8 cellular contexts compared by ENCODE assay signal in the genomic region with DNA sequence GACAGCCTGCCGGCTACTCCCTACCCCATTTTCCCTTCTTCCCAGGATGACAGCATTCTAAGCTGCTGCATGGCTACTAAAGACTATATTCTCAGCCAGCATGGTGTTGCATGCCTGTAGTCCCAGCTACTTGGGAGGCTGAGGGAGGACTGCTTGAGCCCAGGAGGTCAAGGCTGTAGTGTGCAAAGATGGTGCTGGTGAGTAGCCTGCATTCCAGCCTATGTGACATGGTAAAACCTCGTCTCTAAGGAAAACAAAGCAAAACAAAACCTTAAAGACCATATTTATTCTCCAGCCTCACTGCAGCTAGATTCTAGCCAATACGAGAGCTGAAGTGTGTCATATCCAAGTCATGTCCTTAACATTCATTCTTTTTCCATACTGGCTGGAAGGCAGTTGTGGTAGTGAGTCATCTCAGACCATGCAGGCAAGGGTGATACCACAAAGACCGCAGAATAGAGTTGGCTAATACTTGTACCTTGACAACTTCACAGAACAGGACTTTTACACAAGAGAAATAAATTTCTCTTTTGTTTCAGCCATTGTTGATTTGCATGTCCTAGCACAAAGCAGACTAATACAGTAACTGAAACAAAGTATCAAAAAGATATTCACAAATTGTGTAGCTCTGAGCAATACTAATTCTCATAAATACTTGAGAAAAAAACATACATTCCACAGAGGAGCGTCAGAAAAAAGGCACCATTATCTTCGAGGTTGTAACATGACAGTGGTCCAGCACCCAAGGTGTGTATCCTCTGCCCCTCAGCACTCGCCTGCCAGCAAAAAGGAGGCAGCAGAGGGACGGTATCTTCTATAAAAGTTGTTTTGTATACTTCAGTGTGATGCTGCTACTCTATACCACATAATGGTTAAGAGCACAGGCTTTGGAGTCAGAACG. TPM values are rescaled to one million over a fixed set of nuclear protein-coding genes. Genes with fewer than 3 reads are reported as not detected.
DNase-seq lines count a peak whose midpoint lies in the region; ATAC-seq and TF ChIP-seq lines count a peak whose summit lies in the region.

No MANE protein-coding gene starts in this region.

- no peaks in the 10 kb centered on the region for H3K9me3 ChIP-seq in SJCRH30 (replicated peaks)

- H3K27ac ChIP-seq in SJCRH30, result peak overlapping the region; percentile 49

- ATAC-seq in HG03045 (IDR thresholded peaks at IDR 0.05; ENCODE audit: unreplicated experiment), result peak; percentile 79
- ATAC-seq in natural killer cell treated with Interleukin-12 subunit alpha and Interleukin-12 subunit beta and Interleukin-15 and Interleukin-18, amount 100 ng/mL, for 72 hours, result peak; percentile 95 to 96

- no peaks in the 10 kb centered on the region for H3K27me3 Mint-ChIP-seq in chondrocyte (ENCODE audit: low read depth)
- no peaks in the 10 kb centered on the region for H3K27me3 Mint-ChIP-seq in natural killer cell treated with Interleukin-12 subunit alpha and Interleukin-12 subunit beta and Interleukin-15 and Interleukin-18, amount 100 ng/mL, for 72 hours
- no peaks in the 10 kb centered on the region for H3K27me3 Mint-ChIP-seq in glutamatergic neuron (ENCODE audit: unreplicated experiment)

- H3K27me3 ChIP-seq in SJCRH30, result no peaks in the 10 kb centered on the region

- DNase-seq in activated CD8-positive, alpha-beta memory T cell treated with anti-CD3 and anti-CD28 coated beads for 24 hours, result peak; percentile 57
- DNase-seq in activated CD8-positive, alpha-beta memory T cell treated with anti-CD3 and anti-CD28 coated beads, Interleukin-2, amount 50 U/mL, for 4 hours, result no peak
- DNase-seq in SJCRH30 (peak; percentile 7 to 44), chondrocyte (ENCODE audit: low spot score) (no peak), DMS79 treated with DMSO at 0.1 percent for 48 hours (lab: John Stamatoyannopoulos, UW) (no peak), glutamatergic neuron (no peak)
- peak; percentile 77 for DNase-seq in natural killer cell treated with Interleukin-12 subunit alpha and Interleukin-12 subunit beta and Interleukin-15 and Interleukin-18, amount 100 ng/mL, for 72 hours (ENCODE audit: low spot score)

- no peaks in the 10 kb centered on the region for H3K9me3 Mint-ChIP-seq in chondrocyte (ENCODE audit: low read depth)
- no peaks in the 10 kb centered on the region for H3K9me3 Mint-ChIP-seq in natural killer cell treated with Interleukin-12 subunit alpha and Interleukin-12 subunit beta and Interleukin-15 and Interleukin-18, amount 100 ng/mL, for 72 hours
- H3K9me3 Mint-ChIP-seq in glutamatergic neuron (ENCODE audit: unreplicated experiment), result peaks cover 1% of the 10 kb centered on the region

- H3K4me3 Mint-ChIP-seq in chondrocyte (ENCODE audit: unreplicated experiment), result peak overlapping the region; percentile 64
- H3K4me3 Mint-ChIP-seq in natural killer cell treated with Interleukin-12 subunit alpha and Interleukin-12 subunit beta and Interleukin-15 and Interleukin-18, amount 100 ng/mL, for 72 hours, result peak overlapping the region; percentile 74
- no peak overlapping the region for H3K4me3 Mint-ChIP-seq in glutamatergic neuron (ENCODE audit: unreplicated experiment)

- H3K36me3 Mint-ChIP-seq in chondrocyte (ENCODE audit: low read depth), result peaks cover 14% of the 10 kb centered on the region
- peaks cover 21% of the 10 kb centered on the region for H3K36me3 Mint-ChIP-seq in natural killer cell treated with Interleukin-12 subunit alpha and Interleukin-12 subunit beta and Interleukin-15 and Interleukin-18, amount 100 ng/mL, for 72 hours
- H3K36me3 Mint-ChIP-seq in glutamatergic neuron (ENCODE audit: unreplicated experiment), result peaks cover 5% of the 10 kb centered on the region

- TF ChIP-seq CTCF in chondrocyte (IDR thresholded peaks at IDR 0.05) (peak; percentile 13), glutamatergic neuron (IDR thresholded peaks at IDR 0.05; ENCODE audit: partially characterized antibody, unreplicated experiment) (no peak)

- peaks cover 3% of the 10 kb centered on the region; the same call in 1 of the 2 replicates for H3K4me1 ChIP-seq in SJCRH30

- no peak overlapping the region for H3K4me3 ChIP-seq in SJCRH30

- H3K4me1 Mint-ChIP-seq in chondrocyte (ENCODE audit: low read depth) (peaks cover 34% of the 10 kb centered on the region), glutamatergic neuron (ENCODE audit: low read depth, unreplicated experiment) (no peaks in the 10 kb centered on the region)
- peaks cover 32 to 40% of the 10 kb centered on the region in 2 donors for H3K4me1 Mint-ChIP-seq in natural killer cell treated with Interleukin-12 subunit alpha and Interleukin-12 subunit beta and Interleukin-15 and Interleukin-18, amount 100 ng/mL, for 72 hours (ENCODE audit: low read depth in 2 of 2)

- peak overlapping the region; percentile 98 for H3K27ac Mint-ChIP-seq in chondrocyte (ENCODE audit: unreplicated experiment)
- H3K27ac Mint-ChIP-seq in natural killer cell treated with Interleukin-12 subunit alpha and Interleukin-12 subunit beta and Interleukin-15 and Interleukin-18, amount 100 ng/mL, for 72 hours, result peak overlapping the region; percentile 95 to 97
- H3K27ac Mint-ChIP-seq in glutamatergic neuron (ENCODE audit: unreplicated experiment), result no peak overlapping the region

- peaks cover 56% of the 10 kb centered on the region for H3K36me3 ChIP-seq in SJCRH30

RNA-seq across cellular contexts. Expression of a gene that starts 14.8 kb away (rescaled TPM):
- total RNA-seq in SJCRH30 (2014; rRNA removed; shearing (Covaris generic)), result 60.0 and 64.2 TPM in 2 replicates
- total RNA-seq in chondrocyte (66.1 to 76.0 TPM (median 69.0 TPM) in 3 replicates), glutamatergic neuron (ENCODE audit: unreplicated experiment) (192 TPM)
- total RNA-seq in natural killer cell treated with Interleukin-12 subunit alpha and Interleukin-12 subunit beta and Interleukin-15 and Interleukin-18, amount 100 ng/mL, for 72 hours, result 10 to 100 TPM; 85.3 to 95.4 TPM

RNA-seq across cellular contexts. Expression of a gene that starts 15.0 kb away (rescaled TPM):
- 141 and 171 TPM in 2 replicates for total RNA-seq in SJCRH30 (2014; rRNA removed; shearing (Covaris generic))
- total RNA-seq in chondrocyte (61.5 to 91.9 TPM (median 66.4 TPM) in 3 replicates), glutamatergic neuron (ENCODE audit: unreplicated experiment) (75.2 TPM)
- total RNA-seq in natural killer cell treated with Interleukin-12 subunit alpha and Interleukin-12 subunit beta and Interleukin-15 and Interleukin-18, amount 100 ng/mL, for 72 hours, result 100 to 1,000 TPM; 153 to 225 TPM

RNA-seq across cellular contexts. Expression of a gene that starts 34.7 kb away (rescaled TPM):
- 39.7 and 43.9 TPM in 2 replicates for total RNA-seq in SJCRH30 (2014; rRNA removed; shearing (Covaris generic))
- total RNA-seq in chondrocyte (90.7 to 124 TPM (median 91.2 TPM) in 3 replicates), glutamatergic neuron (ENCODE audit: unreplicated experiment) (46.4 TPM)
- 10 to 100 TPM; 32.4 to 41.1 TPM for total RNA-seq in natural killer cell treated with Interleukin-12 subunit alpha and Interleukin-12 subunit beta and Interleukin-15 and Interleukin-18, amount 100 ng/mL, for 72 hours

RNA-seq across cellular contexts. Expression of a gene that starts 35.0 kb away (rescaled TPM):
- total RNA-seq in SJCRH30 (2014; rRNA removed; shearing (Covaris generic)), result 88.6 and 96.6 TPM in 2 replicates
- total RNA-seq in chondrocyte, result 106 to 135 TPM (median 110 TPM) in 3 replicates
- total RNA-seq in natural killer cell treated with Interleukin-12 subunit alpha and Interleukin-12 subunit beta and Interleukin-15 and Interleukin-18, amount 100 ng/mL, for 72 hours, result 10 to 100 TPM; 74.4 to 92.4 TPM
- total RNA-seq in glutamatergic neuron (ENCODE audit: unreplicated experiment), result 62.4 TPM

Comparison
In these comparisons a context has a peak if more than half of its experiments do, and no peak if none do; other contexts are left out.
1. DNase-seq: peak in activated CD8-positive, alpha-beta memory T cell treated with anti-CD3 and anti-CD28 coated beads for 24 hours (single experiment), SJCRH30 (2 of 2) and natural killer cell treated with Interleukin-12 subunit alpha and Interleukin-12 subunit beta and Interleukin-15 and Interleukin-18, amount 100 ng/mL, for 72 hours (single experiment); none in activated CD8-positive, alpha-beta memory T cell treated with anti-CD3 and anti-CD28 coated beads, Interleukin-2, amount 50 U/mL, for 4 hours (single experiment), chondrocyte (single experiment), DMS79 treated with DMSO at 0.1 percent for 48 hours (single experiment) and glutamatergic neuron (single experiment).